ENCODE assay signal across 1 cellular context in the genomic region with DNA sequence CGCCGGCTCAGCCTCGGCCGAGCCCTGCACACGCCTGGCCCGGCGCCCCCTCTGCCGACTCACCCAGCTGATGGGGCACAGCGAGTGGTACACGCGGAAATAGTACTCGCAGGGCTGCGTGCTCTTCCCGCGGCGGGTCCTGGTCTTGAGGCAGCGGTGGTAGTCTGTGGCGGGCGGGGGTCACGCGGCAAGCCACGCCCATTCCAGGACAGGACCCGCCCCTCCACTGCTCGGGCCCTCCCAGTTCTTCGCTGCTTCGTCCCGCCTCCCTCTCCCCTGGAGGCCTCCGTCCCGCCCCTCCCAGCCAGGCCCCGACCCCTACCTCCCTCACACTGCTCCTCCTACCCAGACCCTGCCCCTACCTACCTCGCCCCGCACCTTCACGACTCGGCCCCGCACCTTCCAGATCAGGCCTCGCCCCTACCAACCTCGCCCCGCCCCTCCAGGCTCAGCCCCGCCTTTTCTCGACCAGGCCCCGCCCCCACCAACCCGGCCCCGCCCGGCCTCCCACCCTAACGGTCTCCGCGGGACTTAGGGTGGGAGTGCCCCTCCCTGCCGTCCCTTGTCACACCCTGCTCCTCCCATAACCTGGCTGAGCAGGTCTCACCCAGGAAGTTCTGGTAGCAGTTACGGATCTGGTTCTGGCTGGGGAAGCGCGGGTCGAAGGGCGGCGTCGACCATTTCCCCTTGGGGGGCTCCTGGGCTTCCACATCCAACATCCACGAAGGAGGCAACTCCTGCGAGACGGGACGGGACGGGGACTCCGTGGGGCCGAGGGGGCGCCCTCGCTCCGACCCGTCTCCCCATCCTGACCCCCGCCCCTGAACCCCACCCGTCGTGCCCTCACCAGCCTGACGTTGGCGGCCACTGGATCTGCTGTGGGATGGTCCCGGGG.
A peak's percentile ranks its signal among the peaks of the same experiment; 100 is the strongest.
TF ChIP-seq lines count a peak whose summit lies in the region.

No MANE protein-coding gene starts in this region.

TF ChIP-seq in HEK293, 187 proteins besides CTCF, POLR2A, EP300 and RAD21 (continues in another document):
- TF ChIP-seq, protein P1, sequence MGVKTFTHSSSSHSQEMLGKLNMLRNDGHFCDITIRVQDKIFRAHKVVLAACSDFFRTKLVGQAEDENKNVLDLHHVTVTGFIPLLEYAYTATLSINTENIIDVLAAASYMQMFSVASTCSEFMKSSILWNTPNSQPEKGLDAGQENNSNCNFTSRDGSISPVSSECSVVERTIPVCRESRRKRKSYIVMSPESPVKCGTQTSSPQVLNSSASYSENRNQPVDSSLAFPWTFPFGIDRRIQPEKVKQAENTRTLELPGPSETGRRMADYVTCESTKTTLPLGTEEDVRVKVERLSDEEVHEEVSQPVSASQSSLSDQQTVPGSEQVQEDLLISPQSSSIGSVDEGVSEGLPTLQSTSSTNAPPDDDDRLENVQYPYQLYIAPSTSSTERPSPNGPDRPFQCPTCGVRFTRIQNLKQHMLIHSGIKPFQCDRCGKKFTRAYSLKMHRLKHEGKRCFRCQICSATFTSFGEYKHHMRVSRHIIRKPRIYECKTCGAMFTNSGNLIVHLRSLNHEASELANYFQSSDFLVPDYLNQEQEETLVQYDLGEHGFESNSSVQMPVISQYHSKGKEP (tag by site-specific recombination; IDR thresholded peaks at IDR 0.05) = no peak
- TF ChIP-seq KLF8 (tag by site-specific recombination; IDR thresholded peaks at IDR 0.05) (peak; percentile 88), ZNF664 (tag by site-specific recombination; IDR thresholded peaks at IDR 0.05) (no peak), KLF9 (tag by site-specific recombination; IDR thresholded peaks at IDR 0.05; ENCODE audit: low read depth) (peak; percentile 90), ZNF785 (tag by site-specific recombination; IDR thresholded peaks at IDR 0.05) (no peak), ZNF335 (tag by site-specific recombination; conservative IDR thresholded peaks at IDR 0.05) (peak; percentile 66), ZBTB7A (tag by site-specific recombination; IDR thresholded peaks at IDR 0.05; ENCODE audit: low read depth) (no peak), ZNF792 (tag by site-specific recombination; IDR thresholded peaks at IDR 0.05) (no peak), ZNF341 (tag by site-specific recombination; IDR thresholded peaks at IDR 0.05; ENCODE audit: low read depth) (0 out of 2 replicates have a peak, but pooled peaks have one; percentile 46), WT1 (tag by site-specific recombination; IDR thresholded peaks at IDR 0.05) (0 out of 2 replicates have a peak, but pooled peaks have one; percentile 28), SP2 (tag by site-specific recombination; IDR thresholded peaks at IDR 0.05) (peak; percentile 91), ZNF354C (tag by site-specific recombination; IDR thresholded peaks at IDR 0.05; ENCODE audit: borderline replicate concordance, low read depth) (no peak), ZBTB49 (tag by site-specific recombination; IDR thresholded peaks at IDR 0.05; ENCODE audit: low read depth) (no peak), ZFHX2 (tag by site-specific recombination; conservative IDR thresholded peaks at IDR 0.05) (no peak; the same call in 1 of the 2 replicates), PATZ1 (tag by site-specific recombination; IDR thresholded peaks at IDR 0.05) (peak; percentile 54; the same call in 1 of the 2 replicates), ZNF391 (tag by site-specific recombination; IDR thresholded peaks at IDR 0.05; ENCODE audit: borderline replicate concordance, low read depth) (no peak), PBX3 (CRISPR knock-in tag; IDR thresholded peaks at IDR 0.05) (no peak; the same call in 1 of the 2 replicates), KLF16 (tag by site-specific recombination; IDR thresholded peaks at IDR 0.05) (0 out of 2 replicates have a peak, but pooled peaks have one; percentile 56), SP3 (tag by site-specific recombination; IDR thresholded peaks at IDR 0.05) (peak; percentile 94), ZNF473 (tag by site-specific recombination; IDR thresholded peaks at IDR 0.05) (no peak), ZNF514 (tag by site-specific recombination; IDR thresholded peaks at IDR 0.05) (no peak), ZSCAN4 (tag by site-specific recombination; IDR thresholded peaks at IDR 0.05) (no peak), ZBTB17 (tag by site-specific recombination; IDR thresholded peaks at IDR 0.05) (peak; percentile 47; the same call in 1 of the 2 replicates), GLIS1 (tag by site-specific recombination; IDR thresholded peaks at IDR 0.05) (peak; percentile 44), ZNF239 (tag by site-specific recombination; IDR thresholded peaks at IDR 0.05) (no peak), ZNF777 (tag by site-specific recombination; IDR thresholded peaks at IDR 0.05; ENCODE audit: borderline replicate concordance) (peak; percentile 67; the same call in 1 of the 2 replicates), ZNF658 (tag by site-specific recombination; IDR thresholded peaks at IDR 0.05) (no peak), ZNF10 (tag by site-specific recombination; IDR thresholded peaks at IDR 0.05) (no peak), ZNF501 (tag by site-specific recombination; IDR thresholded peaks at IDR 0.05) (no peak)
- TF ChIP-seq, protein P2, sequence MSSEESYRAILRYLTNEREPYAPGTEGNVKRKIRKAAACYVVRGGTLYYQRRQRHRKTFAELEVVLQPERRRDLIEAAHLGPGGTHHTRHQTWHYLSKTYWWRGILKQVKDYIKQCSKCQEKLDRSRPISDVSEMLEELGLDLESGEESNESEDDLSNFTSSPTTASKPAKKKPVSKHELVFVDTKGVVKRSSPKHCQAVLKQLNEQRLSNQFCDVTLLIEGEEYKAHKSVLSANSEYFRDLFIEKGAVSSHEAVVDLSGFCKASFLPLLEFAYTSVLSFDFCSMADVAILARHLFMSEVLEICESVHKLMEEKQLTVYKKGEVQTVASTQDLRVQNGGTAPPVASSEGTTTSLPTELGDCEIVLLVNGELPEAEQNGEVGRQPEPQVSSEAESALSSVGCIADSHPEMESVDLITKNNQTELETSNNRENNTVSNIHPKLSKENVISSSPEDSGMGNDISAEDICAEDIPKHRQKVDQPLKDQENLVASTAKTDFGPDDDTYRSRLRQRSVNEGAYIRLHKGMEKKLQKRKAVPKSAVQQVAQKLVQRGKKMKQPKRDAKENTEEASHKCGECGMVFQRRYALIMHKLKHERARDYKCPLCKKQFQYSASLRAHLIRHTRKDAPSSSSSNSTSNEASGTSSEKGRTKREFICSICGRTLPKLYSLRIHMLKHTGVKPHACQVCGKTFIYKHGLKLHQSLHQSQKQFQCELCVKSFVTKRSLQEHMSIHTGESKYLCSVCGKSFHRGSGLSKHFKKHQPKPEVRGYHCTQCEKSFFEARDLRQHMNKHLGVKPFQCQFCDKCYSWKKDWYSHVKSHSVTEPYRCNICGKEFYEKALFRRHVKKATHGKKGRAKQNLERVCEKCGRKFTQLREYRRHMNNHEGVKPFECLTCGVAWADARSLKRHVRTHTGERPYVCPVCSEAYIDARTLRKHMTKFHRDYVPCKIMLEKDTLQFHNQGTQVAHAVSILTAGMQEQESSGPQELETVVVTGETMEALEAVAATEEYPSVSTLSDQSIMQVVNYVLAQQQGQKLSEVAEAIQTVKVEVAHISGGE (tag by site-specific recombination; conservative IDR thresholded peaks at IDR 0.05; ENCODE audit: low read depth) = 0 out of 2 replicates have a peak, but pooled peaks have one; percentile 4
- TF ChIP-seq, protein P3, sequence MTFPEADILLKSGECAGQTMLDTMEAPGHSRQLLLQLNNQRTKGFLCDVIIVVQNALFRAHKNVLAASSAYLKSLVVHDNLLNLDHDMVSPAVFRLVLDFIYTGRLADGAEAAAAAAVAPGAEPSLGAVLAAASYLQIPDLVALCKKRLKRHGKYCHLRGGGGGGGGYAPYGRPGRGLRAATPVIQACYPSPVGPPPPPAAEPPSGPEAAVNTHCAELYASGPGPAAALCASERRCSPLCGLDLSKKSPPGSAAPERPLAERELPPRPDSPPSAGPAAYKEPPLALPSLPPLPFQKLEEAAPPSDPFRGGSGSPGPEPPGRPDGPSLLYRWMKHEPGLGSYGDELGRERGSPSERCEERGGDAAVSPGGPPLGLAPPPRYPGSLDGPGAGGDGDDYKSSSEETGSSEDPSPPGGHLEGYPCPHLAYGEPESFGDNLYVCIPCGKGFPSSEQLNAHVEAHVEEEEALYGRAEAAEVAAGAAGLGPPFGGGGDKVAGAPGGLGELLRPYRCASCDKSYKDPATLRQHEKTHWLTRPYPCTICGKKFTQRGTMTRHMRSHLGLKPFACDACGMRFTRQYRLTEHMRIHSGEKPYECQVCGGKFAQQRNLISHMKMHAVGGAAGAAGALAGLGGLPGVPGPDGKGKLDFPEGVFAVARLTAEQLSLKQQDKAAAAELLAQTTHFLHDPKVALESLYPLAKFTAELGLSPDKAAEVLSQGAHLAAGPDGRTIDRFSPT (tag by site-specific recombination; IDR thresholded peaks at IDR 0.05) = peak; percentile 42
- TF ChIP-seq, protein P4, sequence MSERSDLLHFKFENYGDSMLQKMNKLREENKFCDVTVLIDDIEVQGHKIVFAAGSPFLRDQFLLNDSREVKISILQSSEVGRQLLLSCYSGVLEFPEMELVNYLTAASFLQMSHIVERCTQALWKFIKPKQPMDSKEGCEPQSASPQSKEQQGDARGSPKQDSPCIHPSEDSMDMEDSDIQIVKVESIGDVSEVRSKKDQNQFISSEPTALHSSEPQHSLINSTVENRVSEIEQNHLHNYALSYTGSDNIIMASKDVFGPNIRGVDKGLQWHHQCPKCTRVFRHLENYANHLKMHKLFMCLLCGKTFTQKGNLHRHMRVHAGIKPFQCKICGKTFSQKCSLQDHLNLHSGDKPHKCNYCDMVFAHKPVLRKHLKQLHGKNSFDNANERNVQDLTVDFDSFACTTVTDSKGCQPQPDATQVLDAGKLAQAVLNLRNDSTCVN (tag by site-specific recombination; optimal IDR thresholded peaks at IDR 0.05) = peak; percentile 48
- TF ChIP-seq, protein P5, sequence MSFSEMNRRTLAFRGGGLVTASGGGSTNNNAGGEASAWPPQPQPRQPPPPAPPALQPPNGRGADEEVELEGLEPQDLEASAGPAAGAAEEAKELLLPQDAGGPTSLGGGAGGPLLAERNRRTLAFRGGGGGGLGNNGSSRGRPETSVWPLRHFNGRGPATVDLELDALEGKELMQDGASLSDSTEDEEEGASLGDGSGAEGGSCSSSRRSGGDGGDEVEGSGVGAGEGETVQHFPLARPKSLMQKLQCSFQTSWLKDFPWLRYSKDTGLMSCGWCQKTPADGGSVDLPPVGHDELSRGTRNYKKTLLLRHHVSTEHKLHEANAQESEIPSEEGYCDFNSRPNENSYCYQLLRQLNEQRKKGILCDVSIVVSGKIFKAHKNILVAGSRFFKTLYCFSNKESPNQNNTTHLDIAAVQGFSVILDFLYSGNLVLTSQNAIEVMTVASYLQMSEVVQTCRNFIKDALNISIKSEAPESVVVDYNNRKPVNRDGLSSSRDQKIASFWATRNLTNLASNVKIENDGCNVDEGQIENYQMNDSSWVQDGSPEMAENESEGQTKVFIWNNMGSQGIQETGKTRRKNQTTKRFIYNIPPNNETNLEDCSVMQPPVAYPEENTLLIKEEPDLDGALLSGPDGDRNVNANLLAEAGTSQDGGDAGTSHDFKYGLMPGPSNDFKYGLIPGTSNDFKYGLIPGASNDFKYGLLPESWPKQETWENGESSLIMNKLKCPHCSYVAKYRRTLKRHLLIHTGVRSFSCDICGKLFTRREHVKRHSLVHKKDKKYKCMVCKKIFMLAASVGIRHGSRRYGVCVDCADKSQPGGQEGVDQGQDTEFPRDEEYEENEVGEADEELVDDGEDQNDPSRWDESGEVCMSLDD (tag by site-specific recombination; IDR thresholded peaks at IDR 0.05) = peak; percentile 93
